ENCODE assay signal across 9 cellular contexts in genomic region chr21:44054710-44055109, GRCh38. TPM values are rescaled to one million over a fixed set of nuclear protein-coding genes. Genes with fewer than 3 reads are reported as not detected.
A peak's percentile ranks its signal among the peaks of the same experiment; 100 is the strongest.
DNase-seq lines count a peak whose midpoint lies in the region; ATAC-seq and TF ChIP-seq lines count a peak whose summit lies in the region.
"Had no signal": no experiment of that assay in that cellular context is flagged by ENCODE, and none has a peak within 500 bp of the region (broad histone marks: within the 10 kb centered on the region; RNA-seq: fewer than 3 reads in every experiment).

No MANE protein-coding gene starts in this region.

- ATAC-seq in heart left ventricle: peak in 3 of 4 donors; percentile 14 to 48 (median 43)
- no peak for ATAC-seq in Right ventricle myocardium inferior
- no peak for ATAC-seq in naive B cell (ENCODE audit: low read depth in 2 of 2)

- H3K36me3 Mint-ChIP-seq in dendritic cell treated with granulocyte-macrophage colony-stimulating factor and Interleukin-4, amounts not matched to agents 40 ng/mL and 50 ng/mL, for 4 days (ENCODE audit: low read depth): peaks cover 93% of the 10 kb centered on the region
- peaks cover 14 to 22% of the 10 kb centered on the region in 2 donors for H3K36me3 Mint-ChIP-seq in naive B cell
- H3K36me3 Mint-ChIP-seq in type B pancreatic cell: peaks cover 18% of the 10 kb centered on the region

- peak overlapping the region in 6 of 12 donors; percentile 4 to 51 (median 40) for H3K27ac ChIP-seq in heart left ventricle
- H3K27ac ChIP-seq: BLaER1 treated with 17β-estradiol and CSF1 and Interleukin-3, amounts not matched to agents 10 nM and 100 nM had no signal

- H3K27me3 Mint-ChIP-seq in dendritic cell treated with granulocyte-macrophage colony-stimulating factor and Interleukin-4, amounts not matched to agents 40 ng/mL and 50 ng/mL, for 4 days: no peaks in the 10 kb centered on the region
- H3K27me3 Mint-ChIP-seq in naive B cell (no peaks in the 10 kb centered on the region), type B pancreatic cell (no peaks in the 10 kb centered on the region)

- H3K9me3 Mint-ChIP-seq in dendritic cell treated with granulocyte-macrophage colony-stimulating factor and Interleukin-4, amounts not matched to agents 40 ng/mL and 50 ng/mL, for 4 days: no peaks in the 10 kb centered on the region
- no peaks in the 10 kb centered on the region for H3K9me3 Mint-ChIP-seq in naive B cell
- H3K9me3 Mint-ChIP-seq in type B pancreatic cell: no peaks in the 10 kb centered on the region

- 63 to 69% (median 66%) methylated on average over 5 of the region's 5 CpGs for WGBS in heart left ventricle, 4 donors

- no peak for TF ChIP-seq CTCF in heart left ventricle (IDR thresholded peaks at IDR 0.05)
- no peak for TF ChIP-seq CTCF in type B pancreatic cell (conservative IDR thresholded peaks at IDR 0.05)
- TF ChIP-seq CTCF in GM10266 (IDR thresholded peaks at IDR 0.05; ENCODE audit: control insufficient read depth, insufficient read depth, low read depth, missing control alignments): no peak

- intact Hi-C loops in heart left ventricle (cut with DNase I) (loop anchor here in 2 of 10 donors (5.0 to 10.0 kb wide), 3 partner anchors 240 to 1058 kb away; partner anchors contain the start of gene PFKL (in 1 of the 2)), Right ventricle myocardium inferior (cut with DNase I) (no loop called here)
- intact Hi-C loops in dendritic cell treated with granulocyte-macrophage colony-stimulating factor and Interleukin-4, amounts not matched to agents 40 ng/mL and 50 ng/mL, for 4 days (cut with micrococcal nuclease): no loop called here

- no peak for TF ChIP-seq POLR2A in heart left ventricle (IDR thresholded peaks at IDR 0.05)

- no peak overlapping the region for H3K4me3 Mint-ChIP-seq in dendritic cell treated with granulocyte-macrophage colony-stimulating factor and Interleukin-4, amounts not matched to agents 40 ng/mL and 50 ng/mL, for 4 days
- H3K4me3 Mint-ChIP-seq in naive B cell (no peak overlapping the region), type B pancreatic cell (peak overlapping the region; percentile 6)

- no peak overlapping the region for H3K4me3 ChIP-seq in heart left ventricle
- H3K4me3 ChIP-seq: BLaER1 treated with 17β-estradiol and CSF1 and Interleukin-3, amounts not matched to agents 10 nM and 100 nM had no signal

- no peaks in the 10 kb centered on the region for H3K9me3 ChIP-seq in heart left ventricle
- H3K9me3 ChIP-seq: BLaER1 treated with 17β-estradiol and CSF1 and Interleukin-3, amounts not matched to agents 10 nM and 100 nM had no signal

- peaks cover 9% of the 10 kb centered on the region for H3K4me1 Mint-ChIP-seq in dendritic cell treated with granulocyte-macrophage colony-stimulating factor and Interleukin-4, amounts not matched to agents 40 ng/mL and 50 ng/mL, for 4 days (ENCODE audit: low read depth)
- H3K4me1 Mint-ChIP-seq in naive B cell: peaks cover 7 to 15% (median 13%) of the 10 kb centered on the region in 3 donors
- peaks cover 21% of the 10 kb centered on the region for H3K4me1 Mint-ChIP-seq in type B pancreatic cell (ENCODE audit: unreplicated experiment)

- peaks cover 0 to 41% (median 21%) of the 10 kb centered on the region in 12 donors for H3K4me1 ChIP-seq in heart left ventricle

- peaks cover 0 to 78% (median 48%) of the 10 kb centered on the region in 9 donors for H3K36me3 ChIP-seq in heart left ventricle

- no peak for DNase-seq in heart left ventricle
- DNase-seq in Right ventricle myocardium inferior (ENCODE audit: missing footprints): no peak
- no peak for DNase-seq in naive B cell
- DNase-seq in type B pancreatic cell (ENCODE audit: extremely low spot score, unreplicated experiment): no peak
- DNase-seq in GM10266 (ENCODE audit: extremely low spot score): no peak
- no peak for DNase-seq in activated CD4-positive, alpha-beta T cell treated with anti-CD3 and anti-CD28 coated beads, Interleukin-2, amount 50 U/mL, for 4 hours
- DNase-seq in NCI-H446 (lab: John Stamatoyannopoulos, UW): no peak

- no peaks in the 10 kb centered on the region for H3K27me3 ChIP-seq in heart left ventricle
- H3K27me3 ChIP-seq: BLaER1 treated with 17β-estradiol and CSF1 and Interleukin-3, amounts not matched to agents 10 nM and 100 nM had no signal

- peak overlapping the region; percentile 11 for H3K27ac Mint-ChIP-seq in dendritic cell treated with granulocyte-macrophage colony-stimulating factor and Interleukin-4, amounts not matched to agents 40 ng/mL and 50 ng/mL, for 4 days
- H3K27ac Mint-ChIP-seq in naive B cell (peak overlapping the region in 4 of 6 donors; percentile 5 to 79 (median 20)), type B pancreatic cell (peak overlapping the region; percentile 55)

RNA-seq across cellular contexts. Expression of gene TRAPPC10, which starts 42.6 kb away (rescaled TPM):
- total RNA-seq in heart left ventricle (10 to 100 TPM; 14.6 to 32.0 (median 22.5) TPM), Right ventricle myocardium inferior (20.3 TPM), type B pancreatic cell (ENCODE audit: low replicate concordance) (33.7 and 37.0 TPM in 2 replicates)
- polyA plus RNA-seq in heart left ventricle (10 to 100 TPM in 1 of 2 donors, 1 to 10 TPM in 1; 5.6 to 12.0 TPM), naive B cell (ENCODE audit: low read depth in 6 of 6) (10 to 100 TPM; 23.9 to 32.2 (median 28.0) TPM)

RNA-seq across cellular contexts. Expression of gene PWP2, which starts 52.5 kb away (rescaled TPM):
- total RNA-seq in heart left ventricle (10 to 100 TPM in 1 of 9 donors, 1 to 10 TPM in 6, under 1 TPM in 1, not detected in 1; 0.70 to 10.2 (median 5.0) TPM), Right ventricle myocardium inferior (8.1 TPM), type B pancreatic cell (ENCODE audit: low replicate concordance) (5.1 and 5.8 TPM in 2 replicates)
- polyA plus RNA-seq in heart left ventricle (1 to 10 TPM; 1.1 to 6.0 TPM), naive B cell (ENCODE audit: low read depth in 6 of 6) (10 to 100 TPM in 1 of 6 donors, 1 to 10 TPM in 5; 1.3 to 10.7 (median 4.3) TPM)

Comparison
In these comparisons a context has a peak if more than half of its experiments do, and no peak if none do; other contexts are left out.
1. ATAC-seq: peak in heart left ventricle (3 of 4); none in Right ventricle myocardium inferior (single experiment) and naive B cell (0 of 2).
2. Peak in every context shown above with its lines, with median percentiles within 50 percentile points of each other: H3K27ac Mint-ChIP-seq.